In genomic region chr9:40592406-40592805, GRCh38 we compare ENCODE assay signal across 8 cellular contexts.
DNase-seq lines count a peak whose midpoint lies in the region; ATAC-seq and TF ChIP-seq lines count a peak whose summit lies in the region.
"Not testable (repeated sequence)": the region's sequence is repeated elsewhere in the genome, so short reads cannot be mapped to it uniquely, and the experiment has no call there.

No MANE protein-coding gene starts in this region.

- not testable (repeated sequence) for H3K9me3 ChIP-seq in WERI-Rb-1 (ENCODE audit: severe bottlenecking); endodermal cell (ENCODE audit: control insufficient read depth, low read length); right cardiac atrium (ENCODE audit: control insufficient read depth, low read length); lower lobe of right lung; transverse colon

- TF ChIP-seq CTCF in WERI-Rb-1 (IDR thresholded peaks at IDR 0.05; ENCODE audit: low read depth, low read length); MCF 10A (IDR thresholded peaks at IDR 0.05; ENCODE audit: unreplicated experiment); endodermal cell (conservative IDR thresholded peaks at IDR 0.05); lower lobe of right lung (IDR thresholded peaks at IDR 0.05); transverse colon (IDR thresholded peaks at IDR 0.05): not testable (repeated sequence)

- DNase-seq in Ammon's horn (ENCODE audit: low spot score) = peak; percentile 0
- DNase-seq in WERI-Rb-1 = peak; percentile 4
- DNase-seq in MCF 10A (ENCODE audit: unreplicated experiment) = not testable (repeated sequence)
- DNase-seq in endodermal cell = peak; percentile 0
- DNase-seq in right cardiac atrium = peak in 2 of 3 donors; percentile 20 to 22
- DNase-seq in lower lobe of right lung = peak; percentile 25
- DNase-seq in posterior vena cava (ENCODE audit: low spot score) = peak; percentile 59
- peak; percentile 4 for DNase-seq in transverse colon

- intact Hi-C loops in MCF 10A (cut with micrococcal nuclease); right cardiac atrium (cut with DNase I); lower lobe of right lung (cut with DNase I); posterior vena cava (cut with DNase I); transverse colon (cut with DNase I; ENCODE audit: low total_unique reads): not testable (repeated sequence)

- in situ Hi-C loops in transverse colon (cut with MboI; ENCODE audit: low pct_ligation_motif_present in 1 of 4, low pct_unique_long_range_greater_than_20kb in 1 of 4, low sequenced_read_pairs in 3 of 4) = not testable (repeated sequence)

- TF ChIP-seq EP300 in transverse colon (IDR thresholded peaks at IDR 0.05; ENCODE audit: low read depth) = not testable (repeated sequence)

- H3K36me3 ChIP-seq in WERI-Rb-1; endodermal cell (ENCODE audit: control insufficient read depth, insufficient read depth, low read length); lower lobe of right lung; transverse colon: not testable (repeated sequence)

- not testable (repeated sequence) for H3K9ac ChIP-seq in endodermal cell (ENCODE audit: extremely low read depth, low read length, poor library complexity, severe bottlenecking)

- H3K27ac Mint-ChIP-seq in MCF 10A (ENCODE audit: low read depth, unreplicated experiment) = peak overlapping the region; percentile 23
- not testable (repeated sequence) for H3K27ac Mint-ChIP-seq in endodermal cell

- H3K36me3 Mint-ChIP-seq in MCF 10A (ENCODE audit: insufficient read depth, unreplicated experiment); endodermal cell (ENCODE audit: low read depth): not testable (repeated sequence)

- not testable (repeated sequence) for BruUV-seq in MCF 10A (replicated peaks; lab: Mats Ljungman, UMichigan)

- POLR2A ChIA-PET in MCF 10A (lab: Yijun Ruan, JAX) = not testable (repeated sequence)

- H3K4me1 ChIP-seq in endodermal cell (ENCODE audit: control insufficient read depth, insufficient read depth, low read length); right cardiac atrium (ENCODE audit: control insufficient read depth, insufficient read depth, low read length); lower lobe of right lung; transverse colon: not testable (repeated sequence)

- CTCF ChIA-PET in MCF 10A (lab: Yijun Ruan, JAX) = not testable (repeated sequence)

- not testable (repeated sequence) for H3K27me3 ChIP-seq in WERI-Rb-1 (ENCODE audit: insufficient read depth, low read depth, severe bottlenecking); endodermal cell (ENCODE audit: control insufficient read depth, insufficient read depth, low read length, poor library complexity, severe bottlenecking); right cardiac atrium (ENCODE audit: control insufficient read depth, insufficient read depth); lower lobe of right lung (ENCODE audit: low read depth); transverse colon

- not testable (repeated sequence) for H3K4me3 ChIP-seq in WERI-Rb-1 (ENCODE audit: low read depth, low read length); endodermal cell (ENCODE audit: low read length); right cardiac atrium (ENCODE audit: low read length); lower lobe of right lung; transverse colon

- TF ChIP-seq POLR2A in transverse colon (IDR thresholded peaks at IDR 0.05) = not testable (repeated sequence)

- H3K27me3 Mint-ChIP-seq in MCF 10A (ENCODE audit: insufficient read depth, unreplicated experiment) = peaks cover 12% of the 10 kb centered on the region
- peaks cover 10% of the 10 kb centered on the region for H3K27me3 Mint-ChIP-seq in endodermal cell (ENCODE audit: insufficient read depth)

- WGBS in endodermal cell (ENCODE audit: insufficient coverage in 1 of 2, insufficient read length in 1 of 2), 2 experiments = 87 to 100% methylated on average over 1 to 3 of the region's 4 CpGs
- WGBS in right cardiac atrium = 79% methylated on average over 4 of the region's 4 CpGs
- WGBS in transverse colon (ENCODE audit: low coverage in 1 of 2), 2 donors = 78% methylated on average over 4 of the region's 4 CpGs; no CpG with 5 or more reads in 1 of the 2 donors

- not testable (repeated sequence) for H3K27ac ChIP-seq in WERI-Rb-1; endodermal cell (ENCODE audit: low read depth, low read length); right cardiac atrium (ENCODE audit: low read length); lower lobe of right lung; transverse colon

- H3K9me3 Mint-ChIP-seq in MCF 10A (ENCODE audit: unreplicated experiment) = peaks cover 11% of the 10 kb centered on the region
- H3K9me3 Mint-ChIP-seq in endodermal cell = not testable (repeated sequence)

- not testable (repeated sequence) for H3K4me1 Mint-ChIP-seq in MCF 10A (ENCODE audit: insufficient read depth, unreplicated experiment); endodermal cell

- not testable (repeated sequence) for ATAC-seq in right cardiac atrium, lower lobe of right lung

- H3K4me3 Mint-ChIP-seq in MCF 10A (ENCODE audit: unreplicated experiment); endodermal cell: not testable (repeated sequence)
